In the genomic region with DNA sequence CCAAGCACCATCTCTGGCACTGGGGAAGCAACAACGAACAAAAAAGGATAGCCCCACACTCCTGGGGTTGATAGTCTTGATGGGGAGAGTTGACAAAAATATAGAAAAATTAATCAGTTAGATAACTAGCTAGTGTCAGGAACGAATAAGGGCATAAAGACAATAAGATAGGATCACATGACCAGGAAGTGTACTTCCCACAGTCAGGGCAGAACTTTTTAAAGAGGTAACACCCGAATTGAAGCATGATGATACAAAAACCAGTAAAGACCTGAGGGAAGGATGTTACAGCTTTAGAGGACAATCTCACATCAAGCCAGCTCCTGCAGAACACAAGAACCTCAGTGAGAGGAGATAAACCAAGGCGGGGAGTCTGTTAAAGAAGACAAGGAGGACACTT, we compare ENCODE assay signal across 16 cellular contexts.
DNase-seq lines count a peak whose midpoint lies in the region; ATAC-seq and TF ChIP-seq lines count a peak whose summit lies in the region.
"Had no signal": no experiment of that assay in that cellular context is flagged by ENCODE, and none has a peak within 500 bp of the region (broad histone marks: within the 10 kb centered on the region; RNA-seq: fewer than 3 reads in every experiment).

No MANE protein-coding gene starts in this region.

- TF ChIP-seq CTCF in mucosa of descending colon (IDR thresholded peaks at IDR 0.05) (no peak), tibial nerve (IDR thresholded peaks at IDR 0.05) (no peak)

- H3K36me3 ChIP-seq in mucosa of descending colon (ENCODE audit: low read depth): no peaks in the 10 kb centered on the region
- H3K36me3 ChIP-seq in tibial nerve: no peaks in the 10 kb centered on the region
- H3K36me3 ChIP-seq: esophagus muscularis mucosa, neural progenitor cell, sigmoid colon had no signal

- peaks cover 10% of the 10 kb centered on the region for H3K4me1 ChIP-seq in mucosa of descending colon (ENCODE audit: low read depth)
- H3K4me1 ChIP-seq in tibial nerve: no peaks in the 10 kb centered on the region
- H3K4me1 ChIP-seq: esophagus muscularis mucosa, sigmoid colon had no signal

- no peak for TF ChIP-seq EP300 in tibial nerve (IDR thresholded peaks at IDR 0.05)

- H3K27me3 ChIP-seq in tibial nerve: no peaks in the 10 kb centered on the region
- H3K27me3 ChIP-seq: esophagus muscularis mucosa, neural progenitor cell, sigmoid colon had no signal

- DNase-seq in mucosa of descending colon: peak in 1 of 3 donors; percentile 21
- no peak for DNase-seq in tibial nerve (ENCODE audit: low spot score in 2 of 2)
- no peak for DNase-seq in activated effector memory CD4-positive, alpha-beta T cell treated with Interleukin-2 at 50 U/mL for 16 hours
- no peak for DNase-seq in COLO668 (lab: John Stamatoyannopoulos, UW; ENCODE audit: unreplicated experiment)
- DNase-seq: activated naive CD8-positive, alpha-beta T cell treated with anti-CD3 and anti-CD28 coated beads, Interleukin-2, amount 10 ng/mL, durations not matched to agents 7 days and 5 days; CD4-positive, CD25-positive, alpha-beta regulatory T cell; HCEC 1CT; hypothalamus; left ventricle myocardium superior; sigmoid colon had no signal

- intact Hi-C loops in mucosa of descending colon (cut with DNase I, micrococcal nuclease): no loop called here

- no peak for TF ChIP-seq POLR2A in tibial nerve (IDR thresholded peaks at IDR 0.05)

- WGBS in tibial nerve, 2 donors: 60 to 62% methylated on average over 4 of the region's 4 CpGs

- peak; percentile 34 for ATAC-seq in GM19324 (IDR thresholded peaks at IDR 0.05; ENCODE audit: low FRiP score, unreplicated experiment)
- peak; percentile 27 for ATAC-seq in HG02623 (IDR thresholded peaks at IDR 0.05; ENCODE audit: unreplicated experiment)
- ATAC-seq in HG03521 (IDR thresholded peaks at IDR 0.05; ENCODE audit: unreplicated experiment): peak; percentile 12
- ATAC-seq in mucosa of descending colon: peak; percentile 92
- no peak for ATAC-seq in GM19467 (IDR thresholded peaks at IDR 0.05; ENCODE audit: unreplicated experiment)
- ATAC-seq: left ventricle myocardium superior had no signal

- H3K9me3 ChIP-seq in mucosa of descending colon (no peaks in the 10 kb centered on the region), tibial nerve (peaks cover 0 to 4% (median 0%) of the 10 kb centered on the region in 4 donors)
- H3K9me3 ChIP-seq: esophagus muscularis mucosa, sigmoid colon had no signal

- H3K4me3 ChIP-seq in mucosa of descending colon (no peak overlapping the region), tibial nerve (no peak overlapping the region)
- H3K4me3 ChIP-seq: esophagus muscularis mucosa, neural progenitor cell, sigmoid colon had no signal

- no peak overlapping the region for H3K27ac ChIP-seq in tibial nerve
- H3K27ac ChIP-seq: esophagus muscularis mucosa, neural progenitor cell, sigmoid colon had no signal
